Comparison of ENCODE assay signal across 9 cellular contexts in the genomic region with DNA sequence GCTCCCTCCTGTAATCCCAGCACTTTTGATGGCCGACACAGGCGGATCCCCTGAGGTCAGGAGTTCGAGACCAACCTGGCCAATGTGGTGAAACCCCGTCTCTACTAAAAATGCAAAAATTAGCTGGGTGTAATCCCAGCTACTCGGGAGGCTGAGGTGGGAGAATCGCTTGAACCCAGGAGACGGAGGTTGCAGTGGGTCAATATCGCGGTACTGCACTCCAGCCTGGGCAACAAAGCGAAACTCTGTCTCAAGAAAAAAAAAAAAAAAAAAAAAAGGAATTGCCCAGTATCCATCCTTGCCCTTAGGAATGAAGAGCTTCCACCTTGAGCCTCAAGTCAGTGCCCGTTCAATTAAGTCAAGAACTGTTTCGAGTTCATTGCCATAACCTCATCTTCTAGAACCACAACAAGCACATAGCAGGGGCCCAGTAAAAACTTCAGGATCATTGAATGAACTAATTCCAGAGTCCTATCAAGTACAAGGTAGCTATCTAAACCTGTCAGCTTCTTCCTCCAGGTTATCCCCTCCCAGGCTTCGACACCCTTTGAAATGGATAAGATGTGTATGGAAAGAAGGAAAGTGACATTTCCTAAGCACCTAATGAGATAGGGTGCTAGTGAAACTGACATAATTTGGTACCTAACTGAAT. TPM values are rescaled to one million over a fixed set of nuclear protein-coding genes. Genes with fewer than 3 reads are reported as not detected.
A peak's percentile ranks its signal among the peaks of the same experiment; 100 is the strongest.
DNase-seq lines count a peak whose midpoint lies in the region; ATAC-seq and TF ChIP-seq lines count a peak whose summit lies in the region.
"Had no signal": no experiment of that assay in that cellular context is flagged by ENCODE, and none has a peak within 500 bp of the region (broad histone marks: within the 10 kb centered on the region; RNA-seq: fewer than 3 reads in every experiment).

No MANE protein-coding gene starts in this region.

- H3K36me3 Mint-ChIP-seq in nephron (ENCODE audit: low read depth) = peaks cover 25% of the 10 kb centered on the region

- H4K20me1 ChIP-seq in Karpas-422 (ENCODE audit: insufficient read depth, low read depth, low read length) = no peaks in the 10 kb centered on the region

- H3K27me3 Mint-ChIP-seq in nephron (ENCODE audit: low read depth) = no peaks in the 10 kb centered on the region

- H3K4me1 ChIP-seq in Karpas-422 (ENCODE audit: low read length) = peaks cover 28% of the 10 kb centered on the region

- H3K27ac ChIP-seq in Karpas-422 (ENCODE audit: low read length) (peak overlapping the region; percentile 76; the same call in 1 of the 2 replicates), dorsolateral prefrontal cortex (peak overlapping the region in 49 of 59 donors; percentile 6 to 92 (median 75))

- H2AFZ ChIP-seq in Karpas-422 (ENCODE audit: low read length) = peak overlapping the region; percentile 99; the same call in 1 of the 2 replicates

- peak overlapping the region; percentile 83 for H3K4me3 ChIP-seq in GM06990 (replicated peaks; ENCODE audit: low read depth, low read length)
- peak overlapping the region; percentile 80 for H3K4me3 ChIP-seq in Karpas-422 (ENCODE audit: low read length)
- peak overlapping the region; percentile 53 to 98 (median 85) for H3K4me3 ChIP-seq in dorsolateral prefrontal cortex

- no peaks in the 10 kb centered on the region for H3K9me3 ChIP-seq in Karpas-422 (ENCODE audit: low read length)

- H3K27me3 ChIP-seq in GM06990 (replicated peaks; ENCODE audit: control insufficient read depth, insufficient read depth, low read length) (no peaks in the 10 kb centered on the region), Karpas-422 (ENCODE audit: low read length) (no peaks in the 10 kb centered on the region), dorsolateral prefrontal cortex (no peaks in the 10 kb centered on the region)

- peaks cover 15% of the 10 kb centered on the region for H3K4me1 Mint-ChIP-seq in nephron

- DNase-seq in GM06990 (ENCODE audit: extremely low read depth, insufficient read length) (no peak), Karpas-422 (peak; percentile 48), dorsolateral prefrontal cortex (no peak), NCI-H2107 (lab: John Stamatoyannopoulos, UW) (no peak)

- no peaks in the 10 kb centered on the region for H3K9me2 ChIP-seq in Karpas-422 (replicated peaks; ENCODE audit: insufficient read depth, low read length)

- H3K36me3 ChIP-seq in GM06990 (ENCODE audit: control insufficient read depth, insufficient read depth, low read length) (no peaks in the 10 kb centered on the region; the same call in 1 of the 2 replicates), Karpas-422 (ENCODE audit: insufficient read depth, low read length) (peaks cover 12% of the 10 kb centered on the region; the same call in 1 of the 2 replicates)

- H3K4me3 Mint-ChIP-seq in nephron = peak overlapping the region; percentile 97 to 100 (median 99)

- H3K4me2 ChIP-seq in Karpas-422 (ENCODE audit: low read depth, low read length, poor library complexity, severe bottlenecking) = peak overlapping the region; percentile 86

- ATAC-seq in activated CD4-positive, CD25-positive, alpha-beta regulatory T cell treated with anti-CD3 and anti-CD28 coated beads, Interleukin-2, amount 50 U/mL, for 24 hours = no peak
- ATAC-seq in HG03457 (IDR thresholded peaks at IDR 0.05; ENCODE audit: unreplicated experiment) = no peak
- ATAC-seq in HG03097 (IDR thresholded peaks at IDR 0.05; ENCODE audit: low FRiP score, unreplicated experiment) = no peak

- H3K9me3 Mint-ChIP-seq in nephron = no peaks in the 10 kb centered on the region

- peaks cover 42% of the 10 kb centered on the region for H3K79me2 ChIP-seq in Karpas-422 (ENCODE audit: low read length)

- H3K27ac Mint-ChIP-seq in nephron = peak overlapping the region; percentile 96 to 99 (median 97)

- intact Hi-C loops in dorsolateral prefrontal cortex (cut with DNase I) = loop anchor here in 1 of 2 donors (10.0 kb wide), 1 partner anchor 131 kb away; no protein-coding TSS in a partner anchor

- no peak for TF ChIP-seq CTCF in GM06990 (IDR thresholded peaks at IDR 0.05; ENCODE audit: insufficient read depth, low read length, poor library complexity, severe bottlenecking)
- TF ChIP-seq CTCF in dorsolateral prefrontal cortex (IDR thresholded peaks at IDR 0.05 in 54 of 56, conservative IDR thresholded peaks at IDR 0.05 in 2 of 56; ENCODE audit: low read depth in 1 of 56, partially characterized antibody in 56 of 56) = no peak
- no peak for TF ChIP-seq CTCF in nephron (IDR thresholded peaks at IDR 0.05; ENCODE audit: unreplicated experiment in 3 of 3)

- H3K9ac ChIP-seq in Karpas-422 (ENCODE audit: low read length) = peak overlapping the region; percentile 82

RNA-seq across cellular contexts. Expression of a gene that starts 0.8 kb away (rescaled TPM):
- 9.7 and 12.3 TPM in 2 replicates for total RNA-seq in Karpas-422 (2014; rRNA removed; shearing (Covaris generic); ENCODE audit: low replicate concordance)
- total RNA-seq in dorsolateral prefrontal cortex = 10 to 100 TPM in 88 of 120 experiments, 1 to 10 TPM in 32; 5.7 to 15.5 (median 11.1) TPM

RNA-seq across cellular contexts. Expression of a gene that starts 13.2 kb away (rescaled TPM):
- 22.0 and 64.0 TPM in 2 replicates for total RNA-seq in Karpas-422 (2014; rRNA removed; shearing (Covaris generic); ENCODE audit: low replicate concordance)
- total RNA-seq in dorsolateral prefrontal cortex = 100 to 1,000 TPM in 4 of 120 experiments, 10 to 100 TPM in 116; 49.2 to 110 (median 77.9) TPM

RNA-seq across cellular contexts. Expression of a gene that starts 41.7 kb away (rescaled TPM):
- not detected in 2 replicates for total RNA-seq in Karpas-422 (2014; rRNA removed; shearing (Covaris generic); ENCODE audit: low replicate concordance)
- total RNA-seq in dorsolateral prefrontal cortex = under 1 TPM in 3 of 120 experiments, not detected in 117; 0.29 to 0.76 (median 0.32) TPM
- total RNA-seq: T-helper 2 cell treated with Interferon-gamma antibody and Interleukin-4, amounts not matched to agents 100 ng/mL and 5 ng/mL, for 36 hours had no signal

RNA-seq across cellular contexts. Expression of a gene that starts 58.5 kb away (rescaled TPM):
- total RNA-seq in Karpas-422 (2014; rRNA removed; shearing (Covaris generic); ENCODE audit: low replicate concordance) = not detected in 2 replicates
- 10 to 100 TPM in 61 of 120 experiments, 1 to 10 TPM in 59; 3.3 to 20.4 (median 10.0) TPM for total RNA-seq in dorsolateral prefrontal cortex
- total RNA-seq: T-helper 2 cell treated with Interferon-gamma antibody and Interleukin-4, amounts not matched to agents 100 ng/mL and 5 ng/mL, for 36 hours had no signal
